ENCODE assay signal across 17 cellular contexts in genomic region chr4:81620442-81620841, GRCh38.
"Had no signal": no experiment of that assay in that cellular context is flagged by ENCODE, and none has a peak within 500 bp of the region (broad histone marks: within the 10 kb centered on the region; RNA-seq: fewer than 3 reads in every experiment).

No MANE protein-coding gene starts in this region.

- H3K4me1 ChIP-seq: gastrocnemius medialis, heart right ventricle, left ventricle myocardium inferior, transverse colon had no signal

- H3K27me3 ChIP-seq: gastrocnemius medialis, heart right ventricle, testis, transverse colon had no signal

- DNase-seq: effector memory CD4-positive, alpha-beta T cell; gastrocnemius medialis; heart right ventricle; hypothalamus; left ventricle myocardium inferior; mesendoderm; naive thymus-derived CD4-positive, alpha-beta T cell; nephron progenitor cell; posterior cingulate gyrus; stimulated activated CD4-positive, alpha-beta T cell treated with anti-CD3 and anti-CD28 coated beads, Interleukin-2, amount 100 ng/mL, for 24 hours; stimulated activated CD4-positive, alpha-beta T cell treated with anti-CD3 and anti-CD28 coated beads, Interleukin-4, amount 100 ng/mL, for 4 hours; stimulated activated naive B cell treated with anti-CD40 and anti-IgM and Interleukin-4, amounts not matched to agents 10 μg/mL and 1 μg/mL and 100 μg/mL, for 72 hours; stimulated activated naive CD8-positive, alpha-beta T cell treated with anti-CD3 and anti-CD28 coated beads, Interleukin-15, amount 100 ng/mL, for 72 hours; testis; transverse colon had no signal

- H3K27ac ChIP-seq: gastrocnemius medialis, heart right ventricle, left ventricle myocardium inferior, skin epidermis, testis, transverse colon had no signal

- H3K36me3 ChIP-seq: gastrocnemius medialis, heart right ventricle, left ventricle myocardium inferior, transverse colon had no signal

- H3K4me3 ChIP-seq: gastrocnemius medialis, heart right ventricle, left ventricle myocardium inferior, lung, skin epidermis, testis, transverse colon had no signal

- H3K9me3 ChIP-seq: gastrocnemius medialis, heart right ventricle, left ventricle myocardium inferior, testis, transverse colon had no signal
